Comparison of ENCODE assay signal across 10 cellular contexts in genomic region chr18:68840554-68841263, GRCh38. TPM values are rescaled to one million over a fixed set of nuclear protein-coding genes. Genes with fewer than 3 reads are reported as not detected.
DNase-seq lines count a peak whose midpoint lies in the region; ATAC-seq, FAIRE-seq and TF ChIP-seq lines count a peak whose summit lies in the region.
"Had no signal": no experiment of that assay in that cellular context is flagged by ENCODE, and none has a peak within 500 bp of the region (broad histone marks: within the 10 kb centered on the region; RNA-seq: fewer than 3 reads in every experiment).

No MANE protein-coding gene starts in this region.

- H3K36me3 ChIP-seq in A673 (ENCODE audit: insufficient read depth, low read length, poor library complexity, severe bottlenecking) (no peaks in the 10 kb centered on the region), astrocyte (ENCODE audit: insufficient read depth, low read length) (no peaks in the 10 kb centered on the region), keratinocyte (ENCODE audit: control insufficient read depth in 2 of 2, extremely low read depth in 1 of 2, insufficient read depth in 2 of 2, low read length in 2 of 2) (no peaks in the 10 kb centered on the region)
- H3K36me3 ChIP-seq: cardiac muscle cell had no signal

- no peak overlapping the region for H3K4me3 Mint-ChIP-seq in astrocyte (ENCODE audit: unreplicated experiment)
- H3K4me3 Mint-ChIP-seq in CD4-positive, alpha-beta T cell: no peak overlapping the region
- H3K4me3 Mint-ChIP-seq in activated CD4-positive, alpha-beta T cell treated with anti-CD3 and anti-CD28 coated beads for 36 hours: no peak overlapping the region

- H3K27ac ChIP-seq in A673 (ENCODE audit: low read depth, low read length, poor library complexity, severe bottlenecking) (peak overlapping the region; percentile 78), astrocyte (ENCODE audit: low read depth, low read length) (peak overlapping the region; percentile 92), keratinocyte (ENCODE audit: control insufficient read depth, insufficient read depth, low read length) (no peak overlapping the region)
- H3K27ac ChIP-seq in CD4-positive, alpha-beta T cell (ENCODE audit: low read depth, low read length): no peak overlapping the region
- H3K27ac ChIP-seq: cardiac muscle cell had no signal

- H4K20me1 ChIP-seq in astrocyte (ENCODE audit: insufficient read depth, low read length) (no peaks in the 10 kb centered on the region), keratinocyte (ENCODE audit: control insufficient read depth, extremely low read depth, insufficient read depth, low read length) (no peaks in the 10 kb centered on the region)

- H3K9me1 ChIP-seq in keratinocyte (ENCODE audit: control insufficient read depth, extremely low read depth, insufficient read depth, low read length): no peaks in the 10 kb centered on the region

- no peak for ATAC-seq in CD4-positive, alpha-beta T cell (ENCODE audit: poor library complexity)
- no peak for ATAC-seq in left lobe of liver
- ATAC-seq in activated CD4-positive, alpha-beta T cell treated with anti-CD3 and anti-CD28 coated beads for 36 hours: no peak

- intact Hi-C loops in A673 (cut with micrococcal nuclease; ENCODE audit: unreplicated experiment): loop anchor here (5.0 to 10.0 kb wide), 6 partner anchors 43 to 1626 kb away; partner anchors contain the start of genes CCDC102B and DOK6
- intact Hi-C loops in CD4-positive, alpha-beta T cell (cut with DNase I, micrococcal nuclease): no loop called here
- intact Hi-C loops in activated CD4-positive, alpha-beta T cell treated with anti-CD3 and anti-CD28 coated beads for 36 hours (cut with DNase I, micrococcal nuclease): no loop called here

- H3K4me3 ChIP-seq in A673 (ENCODE audit: low read depth, low read length, poor library complexity, severe bottlenecking): no peak overlapping the region
- H3K4me3 ChIP-seq in astrocyte (ENCODE audit: insufficient read depth, low read depth, low read length): no peak overlapping the region
- no peak overlapping the region for H3K4me3 ChIP-seq in keratinocyte (ENCODE audit: control insufficient read depth in 2 of 3, extremely low read depth in 1 of 3, insufficient read depth in 2 of 3, low read depth in 1 of 3, low read length in 3 of 3)
- H3K4me3 ChIP-seq: cardiac muscle cell had no signal

- H3K4me2 ChIP-seq in astrocyte (ENCODE audit: low read length): peak overlapping the region; percentile 56
- H3K4me2 ChIP-seq in keratinocyte (ENCODE audit: control insufficient read depth, extremely low read depth, insufficient read depth, low read depth, low read length): peak overlapping the region; percentile 37

- no peaks in the 10 kb centered on the region for H3K9me3 Mint-ChIP-seq in astrocyte (ENCODE audit: unreplicated experiment)
- no peaks in the 10 kb centered on the region for H3K9me3 Mint-ChIP-seq in CD4-positive, alpha-beta T cell
- no peaks in the 10 kb centered on the region for H3K9me3 Mint-ChIP-seq in activated CD4-positive, alpha-beta T cell treated with anti-CD3 and anti-CD28 coated beads for 36 hours (ENCODE audit: low read depth)

- H3K27me3 ChIP-seq in A673 (replicated peaks; ENCODE audit: insufficient read depth, low read depth, low read length, poor library complexity) (no peaks in the 10 kb centered on the region), astrocyte (ENCODE audit: insufficient read depth, low read length) (no peaks in the 10 kb centered on the region), keratinocyte (ENCODE audit: control insufficient read depth, extremely low read depth, insufficient read depth, low read length) (no peaks in the 10 kb centered on the region)
- H3K27me3 ChIP-seq in CD4-positive, alpha-beta T cell (ENCODE audit: control insufficient read depth, insufficient read depth, low read length): no peaks in the 10 kb centered on the region
- H3K27me3 ChIP-seq: cardiac muscle cell had no signal

- H3K4me1 ChIP-seq in A673 (ENCODE audit: insufficient read depth, low read length, poor library complexity, severe bottlenecking) (peaks cover 63% of the 10 kb centered on the region), astrocyte (ENCODE audit: insufficient read depth, low read length) (peaks cover 6% of the 10 kb centered on the region), keratinocyte (ENCODE audit: control insufficient read depth, extremely low read depth, insufficient read depth, low read length) (peaks cover 7% of the 10 kb centered on the region)

- H3K36me3 Mint-ChIP-seq in astrocyte (ENCODE audit: low read depth, unreplicated experiment): no peaks in the 10 kb centered on the region
- no peaks in the 10 kb centered on the region for H3K36me3 Mint-ChIP-seq in CD4-positive, alpha-beta T cell (ENCODE audit: low read depth)
- H3K36me3 Mint-ChIP-seq in activated CD4-positive, alpha-beta T cell treated with anti-CD3 and anti-CD28 coated beads for 36 hours (ENCODE audit: low read depth): no peaks in the 10 kb centered on the region

- no peak for TF ChIP-seq CTCF in A673 (conservative IDR thresholded peaks at IDR 0.05; ENCODE audit: low read depth, low read length)
- no peak for TF ChIP-seq CTCF in astrocyte (IDR thresholded peaks at IDR 0.05; ENCODE audit: insufficient read depth, low read depth, low read length)
- no peak for TF ChIP-seq CTCF in keratinocyte (optimal IDR thresholded peaks at IDR 0.05 in 1 of 3, IDR thresholded peaks at IDR 0.05 in 1 of 3, conservative IDR thresholded peaks at IDR 0.05 in 1 of 3; ENCODE audit: extremely low read depth in 1 of 3, insufficient read depth in 2 of 3, low read length in 3 of 3)
- no peak for TF ChIP-seq CTCF in CD4-positive, alpha-beta T cell (IDR thresholded peaks at IDR 0.05)

- H3K4me1 Mint-ChIP-seq in astrocyte (ENCODE audit: low read depth, unreplicated experiment): peaks cover 17% of the 10 kb centered on the region
- no peaks in the 10 kb centered on the region for H3K4me1 Mint-ChIP-seq in CD4-positive, alpha-beta T cell (ENCODE audit: low read depth)
- H3K4me1 Mint-ChIP-seq in activated CD4-positive, alpha-beta T cell treated with anti-CD3 and anti-CD28 coated beads for 36 hours: no peaks in the 10 kb centered on the region

- H3K79me2 ChIP-seq in astrocyte (ENCODE audit: insufficient read depth, low read length) (no peaks in the 10 kb centered on the region), keratinocyte (ENCODE audit: control insufficient read depth, insufficient read depth, low read length) (no peaks in the 10 kb centered on the region)

- peak overlapping the region; percentile 97 for H3K27ac Mint-ChIP-seq in astrocyte (ENCODE audit: unreplicated experiment)
- H3K27ac Mint-ChIP-seq in CD4-positive, alpha-beta T cell: no peak overlapping the region
- H3K27ac Mint-ChIP-seq in activated CD4-positive, alpha-beta T cell treated with anti-CD3 and anti-CD28 coated beads for 36 hours: no peak overlapping the region

- H3K9me3 ChIP-seq in A673 (ENCODE audit: low read depth, low read length, poor library complexity, severe bottlenecking): no peaks in the 10 kb centered on the region
- no peaks in the 10 kb centered on the region for H3K9me3 ChIP-seq in astrocyte (ENCODE audit: insufficient read depth, low read depth, low read length)
- no peaks in the 10 kb centered on the region for H3K9me3 ChIP-seq in keratinocyte (ENCODE audit: control insufficient read depth, low read depth, low read length)
- no peaks in the 10 kb centered on the region for H3K9me3 ChIP-seq in CD4-positive, alpha-beta T cell (ENCODE audit: control insufficient read depth, low read length)

- H2AFZ ChIP-seq in astrocyte (ENCODE audit: low read depth, low read length): peak overlapping the region; percentile 12
- H2AFZ ChIP-seq in keratinocyte (ENCODE audit: control insufficient read depth, low read length): no peak overlapping the region

- CTCF ChIA-PET in A673 (lab: Charles Lee): no interaction called here
- CTCF ChIA-PET in CD4-positive, alpha-beta T cell (lab: Charles Lee): no interaction called here
- CTCF ChIA-PET in activated CD4-positive, alpha-beta T cell treated with anti-CD3 and anti-CD28 coated beads for 36 hours (lab: Charles Lee): no interaction called here

- POLR2A ChIA-PET in A673 (lab: Charles Lee; ENCODE audit: low non-redundant PET): no interaction called here
- POLR2A ChIA-PET in CD4-positive, alpha-beta T cell (lab: Charles Lee): no interaction called here
- POLR2A ChIA-PET in activated CD4-positive, alpha-beta T cell treated with anti-CD3 and anti-CD28 coated beads for 36 hours (lab: Charles Lee): no interaction called here

- no peaks in the 10 kb centered on the region for H3K27me3 Mint-ChIP-seq in astrocyte (ENCODE audit: low read depth, unreplicated experiment)
- no peaks in the 10 kb centered on the region for H3K27me3 Mint-ChIP-seq in CD4-positive, alpha-beta T cell
- H3K27me3 Mint-ChIP-seq in activated CD4-positive, alpha-beta T cell treated with anti-CD3 and anti-CD28 coated beads for 36 hours: no peaks in the 10 kb centered on the region

- BruUV-seq in A673 (replicated peaks; lab: Mats Ljungman, UMichigan): TSS peak; percentile 85

- DNase-seq in A673 (ENCODE audit: low spot score) (peak; percentile 92), HS-27A (ENCODE audit: low read depth) (peak; percentile 62), astrocyte (ENCODE audit: low read depth) (peak; percentile 96), keratinocyte (ENCODE audit: low read depth, low spot score) (peak; percentile 2), left lobe of liver (ENCODE audit: low spot score) (no peak), epidermal melanocyte (ENCODE audit: insufficient read length, low spot score) (no peak)
- no peak for DNase-seq in CD4-positive, alpha-beta T cell
- no peak for DNase-seq in activated CD4-positive, alpha-beta T cell treated with anti-CD3 and anti-CD28 coated beads for 36 hours
- DNase-seq: DND-41 had no signal

- H3K9ac ChIP-seq in astrocyte (ENCODE audit: low read length): peak overlapping the region; percentile 70
- H3K9ac ChIP-seq in keratinocyte (ENCODE audit: control insufficient read depth, extremely low read depth, insufficient read depth, low read length): no peak overlapping the region

- dilution Hi-C loops in keratinocyte (cut with MboI; ENCODE audit: extremely low pct_ligation_motif_present, low sequenced_read_pairs): no loop called here

- peak; percentile 89 for FAIRE-seq in astrocyte (lab: Jason Lieb, UNC)
- FAIRE-seq in keratinocyte (lab: Jason Lieb, UNC): peak; percentile 51

RNA-seq across cellular contexts. Expression of gene CCDC102B, which starts 42.8 kb away (rescaled TPM):
- total RNA-seq in A673 (2021) (10.8 and 12.5 TPM in 2 replicates), astrocyte (7.9 and 10.2 TPM in 2 replicates), left lobe of liver (0.30 TPM)
- 0.25 to 0.82 TPM (median 0.60 TPM) in 3 replicates for polyA plus RNA-seq in keratinocyte
- polyA plus RNA-seq in keratinocyte (2011; ENCODE audit: low read depth): 1.9 TPM
- 0.61 and 0.72 TPM in 2 replicates for polyA plus RNA-seq in keratinocyte (2011; cell fraction: cytosol; rRNA removed)
- polyA plus RNA-seq in keratinocyte (2011; cell fraction: nucleus; rRNA removed): 0.56 and 0.61 TPM in 2 replicates
- polyA plus RNA-seq in keratinocyte (2012; ENCODE audit: low replicate concordance): 0.30 and 0.83 TPM in 2 replicates
- 1.4 to 2.6 TPM in 2 of 3 replicates, not detected in the other for polyA minus RNA-seq in keratinocyte
- polyA minus RNA-seq in keratinocyte (2011; cell fraction: cytosol; rRNA and poly(A)+ RNA removed): not detected
- 0.93 and 3.5 TPM in 2 replicates for polyA minus RNA-seq in keratinocyte (2011; cell fraction: nucleus; rRNA and poly(A)+ RNA removed)
- 1 to 10 TPM; 2.6 to 3.0 TPM for total RNA-seq in CD4-positive, alpha-beta T cell
- total RNA-seq in activated CD4-positive, alpha-beta T cell treated with anti-CD3 and anti-CD28 coated beads for 36 hours: 1 to 10 TPM; 1.8 to 2.3 TPM

Comparison
In these comparisons a context has a peak if more than half of its experiments do, and no peak if none do; other contexts are left out.
1. DNase-seq: peak in A673 (single experiment), HS-27A (single experiment), astrocyte (single experiment) and keratinocyte (single experiment); none in CD4-positive, alpha-beta T cell (0 of 10), left lobe of liver (single experiment), epidermal melanocyte (single experiment) and activated CD4-positive, alpha-beta T cell treated with anti-CD3 and anti-CD28 coated beads for 36 hours (single experiment).
2. H3K27ac ChIP-seq: peak in A673 (single experiment) and astrocyte (single experiment); none in keratinocyte (single experiment) and CD4-positive, alpha-beta T cell (single experiment).